10 cellular contexts compared by ENCODE assay signal in genomic region chr9:130073373-130073772, GRCh38.
DNase-seq lines count a peak whose midpoint lies in the region; ATAC-seq and TF ChIP-seq lines count a peak whose summit lies in the region.
"Had no signal": no experiment of that assay in that cellular context is flagged by ENCODE, and none has a peak within 500 bp of the region (broad histone marks: within the 10 kb centered on the region; RNA-seq: fewer than 3 reads in every experiment).

No MANE protein-coding gene starts in this region.

- H3K4me1 Mint-ChIP-seq in stimulated activated effector memory CD8-positive, alpha-beta T cell treated with anti-CD3 and anti-CD28 coated beads, Interleukin-12 subunit alpha, Interleukin-12 subunit beta, amount 100 ng/mL, for 72 hours: peaks cover 25% of the 10 kb centered on the region

- no peaks in the 10 kb centered on the region for H3K27me3 ChIP-seq in brain microvascular endothelial cell (replicated peaks)

- H3K27ac Mint-ChIP-seq in stimulated activated effector memory CD8-positive, alpha-beta T cell treated with anti-CD3 and anti-CD28 coated beads, Interleukin-12 subunit alpha, Interleukin-12 subunit beta, amount 100 ng/mL, for 72 hours: peak overlapping the region; percentile 68

- peaks cover 47% of the 10 kb centered on the region for H3K36me3 Mint-ChIP-seq in stimulated activated effector memory CD8-positive, alpha-beta T cell treated with anti-CD3 and anti-CD28 coated beads, Interleukin-12 subunit alpha, Interleukin-12 subunit beta, amount 100 ng/mL, for 72 hours

- ATAC-seq in stimulated activated effector memory CD8-positive, alpha-beta T cell treated with anti-CD3 and anti-CD28 coated beads, Interleukin-12 subunit alpha, Interleukin-12 subunit beta, amount 100 ng/mL, for 72 hours: no peak
- ATAC-seq: WTC11 had no signal

- no peaks in the 10 kb centered on the region for H3K9me3 Mint-ChIP-seq in stimulated activated effector memory CD8-positive, alpha-beta T cell treated with anti-CD3 and anti-CD28 coated beads, Interleukin-12 subunit alpha, Interleukin-12 subunit beta, amount 100 ng/mL, for 72 hours
- H3K9me3 Mint-ChIP-seq: WTC11 had no signal

- no peak overlapping the region for H3K4me3 ChIP-seq in brain microvascular endothelial cell (ENCODE audit: low read depth, low read length)

- in situ Hi-C loops in brain microvascular endothelial cell (cut with HindIII; ENCODE audit: low pct_ligation_motif_present, low sequenced_read_pairs): no loop called here

- DNase-seq in HK-2 (ENCODE audit: unreplicated experiment): peak; percentile 10
- DNase-seq in brain microvascular endothelial cell: peak; percentile 61
- DNase-seq in islet precursor cell: peak; percentile 68
- DNase-seq in stimulated activated effector memory CD8-positive, alpha-beta T cell treated with anti-CD3 and anti-CD28 coated beads, Interleukin-12 subunit alpha, Interleukin-12 subunit beta, amount 100 ng/mL, for 72 hours (ENCODE audit: low spot score in 2 of 2): no peak
- DNase-seq in SW480 (ENCODE audit: low spot score): no peak
- DNase-seq in NCI-H1048 (lab: John Stamatoyannopoulos, UW): no peak
- DNase-seq in NOMO-1 treated with DMSO at 0.1 percent for 48 hours (lab: John Stamatoyannopoulos, UW; ENCODE audit: unreplicated experiment): no peak
- DNase-seq: NCI-H1694 treated with DMSO at 0.1 percent for 48 hours; stimulated activated naive CD4-positive, alpha-beta T cell treated with Interleukin-2 at 50 U/mL for 16 hours had no signal

- H3K27ac ChIP-seq in brain microvascular endothelial cell: peak overlapping the region; percentile 95

- H3K36me3 ChIP-seq in brain microvascular endothelial cell (replicated peaks): peaks cover 15% of the 10 kb centered on the region

- no peak overlapping the region for H3K4me3 Mint-ChIP-seq in stimulated activated effector memory CD8-positive, alpha-beta T cell treated with anti-CD3 and anti-CD28 coated beads, Interleukin-12 subunit alpha, Interleukin-12 subunit beta, amount 100 ng/mL, for 72 hours
- H3K4me3 Mint-ChIP-seq: WTC11 had no signal

- TF ChIP-seq CTCF in brain microvascular endothelial cell (IDR thresholded peaks at IDR 0.05; ENCODE audit: low read depth, low read length, missing control alignments): no peak

Comparison
In these comparisons a context has a peak if more than half of its experiments do, and no peak if none do; other contexts are left out.
1. DNase-seq: peak in HK-2 (single experiment), brain microvascular endothelial cell (single experiment) and islet precursor cell (single experiment); none in stimulated activated effector memory CD8-positive, alpha-beta T cell treated with anti-CD3 and anti-CD28 coated beads, Interleukin-12 subunit alpha, Interleukin-12 subunit beta, amount 100 ng/mL, for 72 hours (0 of 2), SW480 (single experiment), NCI-H1048 (single experiment) and NOMO-1 treated with DMSO at 0.1 percent for 48 hours (single experiment).